In the genomic region with DNA sequence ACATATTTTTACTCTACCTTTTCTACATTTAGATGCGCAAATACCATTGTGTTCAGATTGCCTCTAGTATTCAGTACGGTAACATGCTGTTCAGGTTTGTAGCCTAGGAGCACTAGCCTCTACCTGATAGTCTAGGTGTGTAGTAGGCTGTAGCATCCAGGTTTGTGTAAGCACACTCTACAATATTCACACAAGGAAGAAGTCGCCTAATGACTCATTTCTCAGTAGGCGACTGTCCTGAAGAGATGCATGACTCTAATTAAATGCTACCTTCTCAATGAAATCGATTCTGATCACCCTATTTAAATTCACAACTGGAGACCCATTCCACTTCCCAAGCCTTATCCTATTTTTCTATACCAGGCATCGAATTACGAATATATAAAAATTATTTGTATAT, we compare ENCODE assay signal across 1 cellular context.
TF ChIP-seq lines count a peak whose summit lies in the region.

No MANE protein-coding gene starts in this region.

TF ChIP-seq in WTC11, 78 proteins besides CTCF, POLR2A, EP300 and RAD21 (continued from another document):
- TF ChIP-seq, protein P1, sequence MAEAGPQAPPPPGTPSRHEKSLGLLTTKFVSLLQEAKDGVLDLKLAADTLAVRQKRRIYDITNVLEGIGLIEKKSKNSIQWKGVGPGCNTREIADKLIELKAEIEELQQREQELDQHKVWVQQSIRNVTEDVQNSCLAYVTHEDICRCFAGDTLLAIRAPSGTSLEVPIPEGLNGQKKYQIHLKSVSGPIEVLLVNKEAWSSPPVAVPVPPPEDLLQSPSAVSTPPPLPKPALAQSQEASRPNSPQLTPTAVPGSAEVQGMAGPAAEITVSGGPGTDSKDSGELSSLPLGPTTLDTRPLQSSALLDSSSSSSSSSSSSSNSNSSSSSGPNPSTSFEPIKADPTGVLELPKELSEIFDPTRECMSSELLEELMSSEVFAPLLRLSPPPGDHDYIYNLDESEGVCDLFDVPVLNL (CRISPR knock-in tag; IDR thresholded peaks at IDR 0.05; ENCODE audit: borderline replicate concordance, low read depth), result no peak
- TF ChIP-seq ZNF263 (CRISPR knock-in tag; IDR thresholded peaks at IDR 0.05; ENCODE audit: low read depth) (no peak), OVOL2 (CRISPR knock-in tag; IDR thresholded peaks at IDR 0.05; ENCODE audit: borderline replicate concordance) (no peak), HMGA2 (CRISPR knock-in tag; IDR thresholded peaks at IDR 0.05) (no peak)
- TF ChIP-seq, protein P2, sequence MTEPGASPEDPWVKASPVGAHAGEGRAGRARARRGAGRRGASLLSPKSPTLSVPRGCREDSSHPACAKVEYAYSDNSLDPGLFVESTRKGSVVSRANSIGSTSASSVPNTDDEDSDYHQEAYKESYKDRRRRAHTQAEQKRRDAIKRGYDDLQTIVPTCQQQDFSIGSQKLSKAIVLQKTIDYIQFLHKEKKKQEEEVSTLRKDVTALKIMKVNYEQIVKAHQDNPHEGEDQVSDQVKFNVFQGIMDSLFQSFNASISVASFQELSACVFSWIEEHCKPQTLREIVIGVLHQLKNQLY (CRISPR knock-in tag; IDR thresholded peaks at IDR 0.05), result no peak
